In genomic region chr9:122930541-122930932, GRCh38 we compare ENCODE assay signal across 7 cellular contexts. TPM values are rescaled to one million over a fixed set of nuclear protein-coding genes. Genes with fewer than 3 reads are reported as not detected.
A peak's percentile ranks its signal among the peaks of the same experiment; 100 is the strongest.
DNase-seq lines count a peak whose midpoint lies in the region; ATAC-seq and TF ChIP-seq lines count a peak whose summit lies in the region.
"Had no signal": no experiment of that assay in that cellular context is flagged by ENCODE, and none has a peak within 500 bp of the region (broad histone marks: within the 10 kb centered on the region; RNA-seq: fewer than 3 reads in every experiment).

No MANE protein-coding gene starts in this region.

- DNase-seq in AG10803 (ENCODE audit: low read depth) (no peak), RWPE1 (ENCODE audit: low spot score) (no peak)
- DNase-seq: stimulated activated CD4-positive, alpha-beta T cell treated with anti-CD3 and anti-CD28 coated beads, Interleukin-4, amount 100 ng/mL, for 4 hours had no signal

- TF ChIP-seq RAD21 in liver (IDR thresholded peaks at IDR 0.05), result no peak

- no peaks in the 10 kb centered on the region for H3K9me3 ChIP-seq in liver (ENCODE audit: control insufficient read depth in 4 of 4, low read length in 3 of 4)

- ATAC-seq in GM19351 (IDR thresholded peaks at IDR 0.05; ENCODE audit: unreplicated experiment) (no peak), GM18861 (IDR thresholded peaks at IDR 0.05; ENCODE audit: unreplicated experiment) (no peak), HG03139 (IDR thresholded peaks at IDR 0.05; ENCODE audit: unreplicated experiment) (no peak)

- H3K4me3 ChIP-seq in AG10803 (ENCODE audit: low read length) (peak overlapping the region; percentile 91), liver (ENCODE audit: low read depth in 1 of 3, low read length in 3 of 3) (peak overlapping the region; percentile 84 to 97 (median 93))

- POLR2A ChIA-PET in RWPE1 (lab: Yijun Ruan, JAX; ENCODE audit: low non-redundant PET), result interaction anchor here (1.7 kb wide), 1 partner anchor 17 kb away, joined by 11 read pairs; the partner anchor contains the start of gene ZBTB6

- H3K36me3 ChIP-seq in liver (ENCODE audit: control insufficient read depth in 4 of 4, insufficient read depth in 3 of 4, low read depth in 1 of 4, low read length in 3 of 4), result no peaks in the 10 kb centered on the region

- peak overlapping the region in 1 of 2 donors; percentile 61 for H3K9ac ChIP-seq in liver (ENCODE audit: low read depth in 1 of 2, low read length in 2 of 2)

- CTCF ChIA-PET in RWPE1 (lab: Yijun Ruan, JAX), result no interaction called here

- 68% methylated on average over 4 of the region's 4 CpGs for WGBS in liver

- H3K27me3 ChIP-seq in liver (ENCODE audit: control insufficient read depth in 4 of 4, insufficient read depth in 4 of 4, low read length in 3 of 4), result no peaks in the 10 kb centered on the region

- no peak for TF ChIP-seq CTCF in AG10803 (conservative IDR thresholded peaks at IDR 0.05; ENCODE audit: low read length)
- TF ChIP-seq CTCF in RWPE1 (conservative IDR thresholded peaks at IDR 0.05; ENCODE audit: low read depth), result no peak
- no peak for TF ChIP-seq CTCF in liver (IDR thresholded peaks at IDR 0.05; ENCODE audit: low read depth, low read length, missing input control)

- H3K4me1 ChIP-seq in liver (ENCODE audit: control insufficient read depth in 4 of 4, insufficient read depth in 4 of 4, low read length in 3 of 4), result peaks cover 0 to 29% (median 20%) of the 10 kb centered on the region in 4 donors

- peak overlapping the region; percentile 91 for H3K27ac ChIP-seq in RWPE1
- H3K27ac ChIP-seq in liver (ENCODE audit: low read depth in 1 of 2, low read length in 2 of 2), result no peak overlapping the region

TF ChIP-seq in liver, 16 proteins besides CTCF, POLR2A, EP300 and RAD21:
- no peak for TF ChIP-seq MAX (IDR thresholded peaks at IDR 0.05)

RNA-seq across cellular contexts. Expression of gene ZBTB26, which starts 0.8 kb away (rescaled TPM):
- total RNA-seq in liver, result 1 to 10 TPM; 1.9 to 3.3 TPM
- under 1 TPM; 0.63 to 0.75 TPM for polyA plus RNA-seq in liver

RNA-seq across cellular contexts. Expression of gene RABGAP1, which starts 10.3 kb away (rescaled TPM):
- 10 to 100 TPM; 16.3 to 25.7 TPM for total RNA-seq in liver
- 1 to 10 TPM; 3.8 to 4.6 TPM for polyA plus RNA-seq in liver

RNA-seq across cellular contexts. Expression of gene ZBTB6, which starts 17.4 kb away (rescaled TPM):
- total RNA-seq in liver, result 1 to 10 TPM; 5.1 to 7.1 TPM
- 1 to 10 TPM in 1 of 2 donors, under 1 TPM in 1; 0.92 to 1.5 TPM for polyA plus RNA-seq in liver

RNA-seq across cellular contexts. Expression of gene RC3H2, which starts 25.4 kb away (rescaled TPM):
- 10 to 100 TPM; 23.3 to 26.4 TPM for total RNA-seq in liver
- polyA plus RNA-seq in liver, result 10 to 100 TPM in 1 of 2 donors, 1 to 10 TPM in 1; 5.9 to 10.5 TPM
